Comparison of ENCODE assay signal across 15 cellular contexts in the genomic region with DNA sequence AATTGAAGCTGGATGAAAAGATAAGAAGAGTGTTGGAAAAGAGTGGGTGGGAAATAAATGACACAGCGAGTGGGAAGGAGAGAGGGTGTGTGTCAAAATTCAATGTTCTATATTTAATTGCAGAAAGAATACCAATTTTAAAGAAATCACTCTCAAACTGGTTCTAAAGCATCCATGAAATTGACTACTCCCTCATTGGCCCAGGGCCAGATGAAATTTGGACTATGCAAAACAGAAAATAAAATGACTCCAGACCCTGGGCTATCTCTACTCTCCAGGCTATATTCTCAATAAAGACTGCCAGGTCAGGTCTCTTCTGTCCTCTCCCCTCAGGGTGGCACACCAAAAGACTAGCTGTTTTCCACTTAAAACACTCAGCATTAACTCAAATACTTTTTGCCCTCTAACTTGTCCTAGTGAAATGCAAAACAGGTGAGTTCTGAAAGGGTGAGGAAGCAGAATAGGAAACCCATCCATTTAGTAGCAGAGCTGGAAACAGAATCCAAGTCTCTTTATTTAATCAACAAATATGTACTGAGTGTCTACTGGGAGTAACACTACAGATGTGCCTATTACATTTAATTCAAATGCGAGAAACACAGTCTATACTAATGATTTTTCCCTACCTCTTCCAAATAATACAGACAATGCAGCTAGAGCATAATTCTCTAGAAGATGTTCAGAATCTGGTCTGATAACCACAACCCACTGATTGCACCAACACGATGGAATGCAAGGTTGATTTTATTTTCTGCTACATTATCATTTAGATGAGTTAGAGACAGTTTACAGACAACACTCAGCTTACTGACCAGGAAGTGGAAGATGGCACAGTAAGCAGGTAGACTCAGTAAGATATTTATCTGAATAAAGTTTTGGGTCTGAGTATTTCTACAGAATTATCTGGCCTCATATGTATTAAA. TPM values are rescaled to one million over a fixed set of nuclear protein-coding genes. Genes with fewer than 3 reads are reported as not detected.
DNase-seq lines count a peak whose midpoint lies in the region; ATAC-seq, FAIRE-seq and TF ChIP-seq lines count a peak whose summit lies in the region.
"Had no signal": no experiment of that assay in that cellular context is flagged by ENCODE, and none has a peak within 500 bp of the region (broad histone marks: within the 10 kb centered on the region; RNA-seq: fewer than 3 reads in every experiment).

No MANE protein-coding gene starts in this region.

- WGBS in A549 (ENCODE audit: missing lambda C conversion rate) = 88% methylated on average over 3 of the region's 3 CpGs

- no peak overlapping the region for H3K9ac ChIP-seq in adipocyte (ENCODE audit: low read length)

- H3K27me3 ChIP-seq in adipocyte (replicated peaks; ENCODE audit: control insufficient read depth, insufficient read depth, low read length) (no peaks in the 10 kb centered on the region), left lung (no peaks in the 10 kb centered on the region), right atrium auricular region (no peaks in the 10 kb centered on the region)

- DNase-seq in A549 (ENCODE audit: low read depth in 1 of 2, low spot score in 1 of 2) (no peak), H54 (ENCODE audit: insufficient read length, low spot score) (no peak), adipocyte (ENCODE audit: low read depth) (peak; percentile 46), left colon (peak; percentile 67 to 73), NCI-H2107 treated with DMSO at 0.1 percent for 48 hours (lab: John Stamatoyannopoulos, UW; ENCODE audit: unreplicated experiment) (no peak), left lung (no peak), right atrium auricular region (ENCODE audit: low spot score) (no peak), GDM1 (lab: John Stamatoyannopoulos, UW) (no peak)
- DNase-seq: activated CD8-positive, alpha-beta T cell treated with anti-CD3 and anti-CD28 coated beads for 36 hours; activated naive CD4-positive, alpha-beta T cell; dermis blood vessel endothelial cell; GF-D8; kidney; NCI-H1694 treated with DMSO at 0.1 percent for 48 hours; T-helper 1 cell had no signal

- H3K27ac ChIP-seq in A549 (no peak overlapping the region), left lung (no peak overlapping the region), right atrium auricular region (no peak overlapping the region)

- ATAC-seq in A549 = no peak; a peak in 1 of 6 replicates
- peak; percentile 78 for ATAC-seq in left colon
- no peak for ATAC-seq in left lung
- ATAC-seq: activated CD8-positive, alpha-beta T cell treated with anti-CD3 and anti-CD28 coated beads for 36 hours had no signal

- H3K36me3 ChIP-seq in adipocyte (ENCODE audit: control insufficient read depth, insufficient read depth, low read length, severe bottlenecking) (peaks cover 29% of the 10 kb centered on the region), left lung (peaks cover 0 to 23% of the 10 kb centered on the region in 2 donors), right atrium auricular region (peaks cover 18% of the 10 kb centered on the region)

- H3K4me1 ChIP-seq in A549 = peaks cover 19% of the 10 kb centered on the region
- H3K4me1 ChIP-seq in adipocyte (ENCODE audit: control insufficient read depth, insufficient read depth, low read length) = peaks cover 9% of the 10 kb centered on the region
- peaks cover 9 to 17% of the 10 kb centered on the region in 2 donors for H3K4me1 ChIP-seq in left lung
- H3K4me1 ChIP-seq in right atrium auricular region = peaks cover 0 to 8% of the 10 kb centered on the region in 2 donors

- peak overlapping the region; percentile 55 for H3K4me2 ChIP-seq in A549

- intact Hi-C loops in left colon (cut with DNase I, micrococcal nuclease) (no loop called here), left lung (cut with DNase I) (no loop called here)

- no peak overlapping the region for H3K4me3 ChIP-seq in A549
- no peak overlapping the region for H3K4me3 ChIP-seq in adipocyte (ENCODE audit: low read length)
- H3K4me3 ChIP-seq in left lung = no peak overlapping the region
- H3K4me3 ChIP-seq in right atrium auricular region = no peak overlapping the region

- no peak for TF ChIP-seq EP300 in A549 (IDR thresholded peaks at IDR 0.05)

- CTCF ChIA-PET in A549 (lab: Yijun Ruan, JAX) = interaction anchor here (1.3 kb wide), 2 partner anchors 24 to 132 kb away, joined by 3 to 4 read pairs; no protein-coding TSS in a partner anchor

- H3K9me3 ChIP-seq in A549 (no peaks in the 10 kb centered on the region), adipocyte (ENCODE audit: control insufficient read depth, low read length) (no peaks in the 10 kb centered on the region), left lung (no peaks in the 10 kb centered on the region), right atrium auricular region (no peaks in the 10 kb centered on the region)

- POLR2A ChIA-PET in A549 (lab: Yijun Ruan, JAX) = no interaction called here

- no peak for TF ChIP-seq RAD21 in A549 (conservative IDR thresholded peaks at IDR 0.05 in 1 of 2, IDR thresholded peaks at IDR 0.05 in 1 of 2)

- TF ChIP-seq CTCF in A549 (IDR thresholded peaks at IDR 0.05) = no peak
- TF ChIP-seq CTCF in left lung (IDR thresholded peaks at IDR 0.05) = no peak
- TF ChIP-seq CTCF in right atrium auricular region (IDR thresholded peaks at IDR 0.05) = no peak

- no peak for FAIRE-seq in A549 (lab: Jason Lieb, UNC)
- peak; percentile 78 for FAIRE-seq in H54 (lab: Jason Lieb, UNC)
- FAIRE-seq: kidney had no signal

- TF ChIP-seq POLR2A in A549 (IDR thresholded peaks at IDR 0.05; ENCODE audit: low read length) (no peak), H54 (IDR thresholded peaks at IDR 0.05; ENCODE audit: low read depth, low read length) (no peak)

TF ChIP-seq in A549, 52 proteins besides CTCF, POLR2A, EP300 and RAD21 (continues in another document):
- TF ChIP-seq CHD4 (IDR thresholded peaks at IDR 0.05; ENCODE audit: borderline replicate concordance) (no peak), ELK1 (IDR thresholded peaks at IDR 0.05; ENCODE audit: low read depth, low read length) (no peak), NFE2L2 (conservative IDR thresholded peaks at IDR 0.05; ENCODE audit: low read length) (no peak), RNF2 (IDR thresholded peaks at IDR 0.05; ENCODE audit: borderline replicate concordance, low read depth) (no peak), E2F6 (IDR thresholded peaks at IDR 0.05; ENCODE audit: borderline replicate concordance, low read depth) (no peak), FOSB (CRISPR knock-in tag; IDR thresholded peaks at IDR 0.05) (no peak), RFX5 (IDR thresholded peaks at IDR 0.05) (no peak), FOSL2 (IDR thresholded peaks at IDR 0.05) (no peak), FOSL2 (CRISPR knock-in tag; IDR thresholded peaks at IDR 0.05) (no peak), PHF8 (IDR thresholded peaks at IDR 0.05; ENCODE audit: borderline replicate concordance, low read depth) (no peak), ESRRA (IDR thresholded peaks at IDR 0.05; ENCODE audit: borderline replicate concordance, low read length) (no peak)

RNA-seq across cellular contexts. Expression of gene EFCAB9, which starts 42.1 kb away (rescaled TPM):
- not detected in 2 replicates for polyA plus RNA-seq in A549 (2011; rRNA removed)
- not detected in 2 replicates for polyA plus RNA-seq in A549 (2012; cell fraction: cytosol; rRNA removed)
- not detected in 2 replicates for polyA plus RNA-seq in A549 (2012; cell fraction: nucleus; rRNA removed)
- polyA plus RNA-seq in A549 (2017; fragmentation: RNase III; extraction: RNeasy Plus Mini Kit Qiagen cat#74134 plus additional on column Dnase treatment) = not detected in 3 replicates
- not detected in 2 replicates for polyA minus RNA-seq in A549 (2011; rRNA and poly(A)+ RNA removed)
- not detected for total RNA-seq in left colon
- total RNA-seq in left lung = not detected
- total RNA-seq in right atrium auricular region = not detected
- total RNA-seq: activated CD8-positive, alpha-beta T cell treated with anti-CD3 and anti-CD28 coated beads for 36 hours; dermis blood vessel endothelial cell; kidney had no signal

RNA-seq across cellular contexts. Expression of gene UBTD2, which starts 47.5 kb away (rescaled TPM):
- polyA plus RNA-seq in A549 (2011; rRNA removed) (20.9 and 22.8 TPM in 2 replicates), A549 (2017; fragmentation: RNase III; extraction: RNeasy Plus Mini Kit Qiagen cat#74134 plus additional on column Dnase treatment) (15.0 to 18.0 TPM (median 16.4 TPM) in 3 replicates)
- polyA plus RNA-seq in A549 (2012; cell fraction: cytosol; rRNA removed) = 6.6 and 8.1 TPM in 2 replicates
- 2.1 and 3.4 TPM in 2 replicates for polyA plus RNA-seq in A549 (2012; cell fraction: nucleus; rRNA removed)
- 11.1 and 11.8 TPM in 2 replicates for polyA minus RNA-seq in A549 (2011; rRNA and poly(A)+ RNA removed)
- total RNA-seq in left colon (10 to 100 TPM; 20.9 to 25.1 TPM), left lung (10 to 100 TPM; 16.2 to 24.0 TPM), right atrium auricular region (10 to 100 TPM in 1 of 2 donors, 1 to 10 TPM in 1; 6.6 to 12.4 TPM)

RNA-seq across cellular contexts. Expression of gene STK10, which starts 48.1 kb away (rescaled TPM):
- polyA plus RNA-seq in A549 (2011; rRNA removed) = 4.3 and 5.3 TPM in 2 replicates
- 5.9 and 7.5 TPM in 2 replicates for polyA plus RNA-seq in A549 (2012; cell fraction: cytosol; rRNA removed)
- polyA plus RNA-seq in A549 (2012; cell fraction: nucleus; rRNA removed) = 26.5 and 27.8 TPM in 2 replicates
- polyA plus RNA-seq in A549 (2017; fragmentation: RNase III; extraction: RNeasy Plus Mini Kit Qiagen cat#74134 plus additional on column Dnase treatment) = 12.0 to 13.4 TPM (median 13.1 TPM) in 3 replicates
- polyA minus RNA-seq in A549 (2011; rRNA and poly(A)+ RNA removed) = 13.2 and 13.9 TPM in 2 replicates
- total RNA-seq in left colon = 10 to 100 TPM; 32.6 to 35.7 TPM
- total RNA-seq in left lung = 10 to 100 TPM; 33.6 to 83.2 TPM
- 10 to 100 TPM in 1 of 2 donors, 1 to 10 TPM in 1; 6.9 to 10.8 TPM for total RNA-seq in right atrium auricular region

Comparison
In these comparisons a context has a peak if more than half of its experiments do, and no peak if none do; other contexts are left out.
1. DNase-seq: peak in adipocyte (single experiment) and left colon (2 of 2); none in A549 (0 of 2), H54 (single experiment), NCI-H2107 treated with DMSO at 0.1 percent for 48 hours (single experiment), left lung (0 of 2), right atrium auricular region (single experiment) and GDM1 (single experiment).